ENCODE assay signal across 1 cellular context in genomic region chr13:49347650-49348385, GRCh38.
TF ChIP-seq lines count a peak whose summit lies in the region.

No MANE protein-coding gene starts in this region.

TF ChIP-seq in GM23338, 12 proteins besides CTCF, POLR2A, EP300 and RAD21 (continued from another document):
- TF ChIP-seq ZNF462 (CRISPR knock-in tag; IDR thresholded peaks at IDR 0.05) (no peak), REST (IDR thresholded peaks at IDR 0.05; ENCODE audit: unreplicated experiment) (no peak), EZH2phosphoT487 (IDR thresholded peaks at IDR 0.05; ENCODE audit: unreplicated experiment) (no peak), ZNF114 (CRISPR knock-in tag; IDR thresholded peaks at IDR 0.05) (no peak), POLR2AphosphoS5 (IDR thresholded peaks at IDR 0.05; ENCODE audit: low read depth) (no peak)
